In genomic region chr10:97278491-97278989, GRCh38 we compare ENCODE assay signal across 8 cellular contexts. TPM values are rescaled to one million over a fixed set of nuclear protein-coding genes. Genes with fewer than 3 reads are reported as not detected.
A peak's percentile ranks its signal among the peaks of the same experiment; 100 is the strongest.
DNase-seq lines count a peak whose midpoint lies in the region; ATAC-seq and TF ChIP-seq lines count a peak whose summit lies in the region.

No MANE protein-coding gene starts in this region.

- POLR2A ChIA-PET in PC-3 (lab: Charles Lee; ENCODE audit: unreplicated experiment): interaction anchor here (0.6 to 1.0 kb wide), 3 partner anchors 54 to 95 kb away, joined by 3 to 10 read pairs (median 4); partner anchors contain the start of gene FRAT2

- H3K4me1 ChIP-seq in Karpas-422 (ENCODE audit: low read length) (peaks cover 38% of the 10 kb centered on the region), PC-3 (ENCODE audit: insufficient read depth, low read length) (peaks cover 10% of the 10 kb centered on the region)

- H3K79me2 ChIP-seq in Karpas-422 (ENCODE audit: low read length) (peaks cover 56% of the 10 kb centered on the region), PC-3 (ENCODE audit: low read length) (peaks cover 3% of the 10 kb centered on the region; the same call in 1 of the 2 replicates)

- no peaks in the 10 kb centered on the region for H3K9me2 ChIP-seq in Karpas-422 (replicated peaks; ENCODE audit: insufficient read depth, low read length)
- H3K9me2 ChIP-seq in PC-3 (replicated peaks; ENCODE audit: low read length): no peaks in the 10 kb centered on the region

- peak; percentile 63 for TF ChIP-seq CTCF in PC-3 (conservative IDR thresholded peaks at IDR 0.05; ENCODE audit: low read depth, low read length)
- peak; percentile 49 to 86 (median 75) for TF ChIP-seq CTCF in dorsolateral prefrontal cortex (IDR thresholded peaks at IDR 0.05 in 54 of 56, conservative IDR thresholded peaks at IDR 0.05 in 2 of 56; ENCODE audit: low read depth in 1 of 56, partially characterized antibody in 56 of 56)

- H3K27ac ChIP-seq in Karpas-422 (ENCODE audit: low read length): peak overlapping the region; percentile 94
- no peak overlapping the region for H3K27ac ChIP-seq in PC-3 (ENCODE audit: low read length)
- H3K27ac ChIP-seq in dorsolateral prefrontal cortex: peak overlapping the region in 29 of 59 donors; percentile 1 to 63 (median 30)

- TF ChIP-seq POLR2A in GM18505 (IDR thresholded peaks at IDR 0.05; ENCODE audit: borderline replicate concordance, extremely low read depth, insufficient read depth, insufficient read length): no peak

- H3K4me2 ChIP-seq in Karpas-422 (ENCODE audit: low read depth, low read length, poor library complexity, severe bottlenecking): peak overlapping the region; percentile 94
- peak overlapping the region; percentile 29; the same call in 1 of the 2 replicates for H3K4me2 ChIP-seq in PC-3 (ENCODE audit: low read length)

- H3K27me3 ChIP-seq in Karpas-422 (ENCODE audit: low read length): no peaks in the 10 kb centered on the region
- H3K27me3 ChIP-seq in PC-3 (ENCODE audit: low read length): no peaks in the 10 kb centered on the region
- no peaks in the 10 kb centered on the region for H3K27me3 ChIP-seq in dorsolateral prefrontal cortex

- no peaks in the 10 kb centered on the region for H3K9me3 ChIP-seq in Karpas-422 (ENCODE audit: low read length)
- H3K9me3 ChIP-seq in PC-3 (ENCODE audit: low read length): no peaks in the 10 kb centered on the region

- H2AFZ ChIP-seq in Karpas-422 (ENCODE audit: low read length) (no peak overlapping the region), PC-3 (ENCODE audit: low read length) (no peak overlapping the region)

- DNase-seq in DMS79 treated with DMSO at 0.1 percent for 48 hours (lab: John Stamatoyannopoulos, UW): peak; percentile 51
- DNase-seq in Karpas-422: peak; percentile 75
- peak; percentile 68 for DNase-seq in PC-3
- DNase-seq in dorsolateral prefrontal cortex: no peak
- DNase-seq in midbrain (lab: John Stamatoyannopoulos, UW): peak; percentile 43

- H4K20me1 ChIP-seq in Karpas-422 (ENCODE audit: insufficient read depth, low read depth, low read length) (no peaks in the 10 kb centered on the region), PC-3 (ENCODE audit: low read length) (no peaks in the 10 kb centered on the region)

- H3K9ac ChIP-seq in Karpas-422 (ENCODE audit: low read length): peak overlapping the region; percentile 64
- H3K9ac ChIP-seq in PC-3 (ENCODE audit: low read length): no peak overlapping the region

- ATAC-seq in PC-3: peak; percentile 76
- ATAC-seq in GM21390 (IDR thresholded peaks at IDR 0.05; ENCODE audit: unreplicated experiment): no peak
- no peak for ATAC-seq in GM18505 (IDR thresholded peaks at IDR 0.05; ENCODE audit: unreplicated experiment)
- ATAC-seq in HG03159 (IDR thresholded peaks at IDR 0.05; ENCODE audit: unreplicated experiment): no peak

- BruUV-seq in PC-3 (replicated peaks; lab: Mats Ljungman, UMichigan): no TSS peak

- intact Hi-C loops in PC-3 (cut with micrococcal nuclease): loop anchor here (2.0 kb wide), 2 partner anchors 54 to 76 kb away; no protein-coding TSS in a partner anchor
- intact Hi-C loops in dorsolateral prefrontal cortex (cut with DNase I): loop anchor here in 1 of 2 donors (2.0 kb wide), 2 partner anchors 40 to 56 kb away; partner anchors contain the start of genes FRAT1 and FRAT2

- H3K4me3 ChIP-seq in Karpas-422 (ENCODE audit: low read length) (peak overlapping the region; percentile 60), PC-3 (ENCODE audit: low read length) (no peak overlapping the region), dorsolateral prefrontal cortex (no peak overlapping the region)

- H3K36me3 ChIP-seq in Karpas-422 (ENCODE audit: insufficient read depth, low read length): no peaks in the 10 kb centered on the region
- H3K36me3 ChIP-seq in PC-3 (ENCODE audit: low read depth, low read length): no peaks in the 10 kb centered on the region

- CTCF ChIA-PET in PC-3 (lab: Charles Lee): interaction anchor here (0.6 to 1.9 kb wide), 6 partner anchors 13 to 331 kb away, joined by 3 to 20 read pairs (median 4); partner anchors contain the start of gene FRAT1

- no peaks in the 10 kb centered on the region for H3F3A ChIP-seq in PC-3 (ENCODE audit: low read length, unreplicated experiment)

RNA-seq across cellular contexts. Expression of gene ARHGAP19, which starts 13.9 kb away (rescaled TPM):
- 10.4 and 11.4 TPM in 2 replicates for total RNA-seq in Karpas-422 (2014; rRNA removed; shearing (Covaris generic); ENCODE audit: low replicate concordance)
- total RNA-seq in PC-3 (2014; rRNA removed) (8.5 and 9.8 TPM in 2 replicates), dorsolateral prefrontal cortex (10 to 100 TPM in 40 of 120 experiments, 1 to 10 TPM in 80; 3.1 to 20.2 (median 8.4) TPM)

RNA-seq across cellular contexts. Expression of gene FRAT1, which starts 40.5 kb away (rescaled TPM):
- 2.5 and 3.6 TPM in 2 replicates for total RNA-seq in Karpas-422 (2014; rRNA removed; shearing (Covaris generic); ENCODE audit: low replicate concordance)
- total RNA-seq in PC-3 (2014; rRNA removed) (4.1 and 4.4 TPM in 2 replicates), dorsolateral prefrontal cortex (10 to 100 TPM in 1 of 120 experiments, 1 to 10 TPM in 119; 3.9 to 10.3 (median 6.2) TPM)

RNA-seq across cellular contexts. Expression of gene FRAT2, which starts 56.0 kb away (rescaled TPM):
- total RNA-seq in Karpas-422 (2014; rRNA removed; shearing (Covaris generic); ENCODE audit: low replicate concordance): 8.3 and 12.0 TPM in 2 replicates
- total RNA-seq in PC-3 (2014; rRNA removed): 19.2 and 26.7 TPM in 2 replicates
- 10 to 100 TPM in 38 of 120 experiments, 1 to 10 TPM in 82; 3.9 to 17.4 (median 9.0) TPM for total RNA-seq in dorsolateral prefrontal cortex

Comparison
In these comparisons a context has a peak if more than half of its experiments do, and no peak if none do; other contexts are left out.
1. DNase-seq: peak in DMS79 treated with DMSO at 0.1 percent for 48 hours (single experiment), Karpas-422 (single experiment), PC-3 (single experiment) and midbrain (single experiment); none in dorsolateral prefrontal cortex (0 of 10).